ENCODE assay signal across 1 cellular context in genomic region chr16:23597003-23597756, GRCh38.
TF ChIP-seq lines count a peak whose summit lies in the region.

No MANE protein-coding gene starts in this region.

TF ChIP-seq in K562, 482 proteins besides CTCF, POLR2A, EP300 and RAD21 (continued from another document and continues in another):
- TF ChIP-seq, protein P1, sequence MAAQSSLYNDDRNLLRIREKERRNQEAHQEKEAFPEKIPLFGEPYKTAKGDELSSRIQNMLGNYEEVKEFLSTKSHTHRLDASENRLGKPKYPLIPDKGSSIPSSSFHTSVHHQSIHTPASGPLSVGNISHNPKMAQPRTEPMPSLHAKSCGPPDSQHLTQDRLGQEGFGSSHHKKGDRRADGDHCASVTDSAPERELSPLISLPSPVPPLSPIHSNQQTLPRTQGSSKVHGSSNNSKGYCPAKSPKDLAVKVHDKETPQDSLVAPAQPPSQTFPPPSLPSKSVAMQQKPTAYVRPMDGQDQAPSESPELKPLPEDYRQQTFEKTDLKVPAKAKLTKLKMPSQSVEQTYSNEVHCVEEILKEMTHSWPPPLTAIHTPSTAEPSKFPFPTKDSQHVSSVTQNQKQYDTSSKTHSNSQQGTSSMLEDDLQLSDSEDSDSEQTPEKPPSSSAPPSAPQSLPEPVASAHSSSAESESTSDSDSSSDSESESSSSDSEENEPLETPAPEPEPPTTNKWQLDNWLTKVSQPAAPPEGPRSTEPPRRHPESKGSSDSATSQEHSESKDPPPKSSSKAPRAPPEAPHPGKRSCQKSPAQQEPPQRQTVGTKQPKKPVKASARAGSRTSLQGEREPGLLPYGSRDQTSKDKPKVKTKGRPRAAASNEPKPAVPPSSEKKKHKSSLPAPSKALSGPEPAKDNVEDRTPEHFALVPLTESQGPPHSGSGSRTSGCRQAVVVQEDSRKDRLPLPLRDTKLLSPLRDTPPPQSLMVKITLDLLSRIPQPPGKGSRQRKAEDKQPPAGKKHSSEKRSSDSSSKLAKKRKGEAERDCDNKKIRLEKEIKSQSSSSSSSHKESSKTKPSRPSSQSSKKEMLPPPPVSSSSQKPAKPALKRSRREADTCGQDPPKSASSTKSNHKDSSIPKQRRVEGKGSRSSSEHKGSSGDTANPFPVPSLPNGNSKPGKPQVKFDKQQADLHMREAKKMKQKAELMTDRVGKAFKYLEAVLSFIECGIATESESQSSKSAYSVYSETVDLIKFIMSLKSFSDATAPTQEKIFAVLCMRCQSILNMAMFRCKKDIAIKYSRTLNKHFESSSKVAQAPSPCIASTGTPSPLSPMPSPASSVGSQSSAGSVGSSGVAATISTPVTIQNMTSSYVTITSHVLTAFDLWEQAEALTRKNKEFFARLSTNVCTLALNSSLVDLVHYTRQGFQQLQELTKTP (IDR thresholded peaks at IDR 0.05; ENCODE audit: low read depth in 1 of 2, partially characterized antibody in 2 of 2): peak; percentile 70 to 76
- TF ChIP-seq HNRNPUL1 (IDR thresholded peaks at IDR 0.05; ENCODE audit: low read length): no peak
- TF ChIP-seq SP1 (CRISPR knock-in tag; IDR thresholded peaks at IDR 0.05): peak; percentile 31; the same call in 1 of the 2 replicates
- TF ChIP-seq EZH2 (IDR thresholded peaks at IDR 0.05; ENCODE audit: borderline replicate concordance, low read depth, low read length): no peak
- TF ChIP-seq ZBTB1 (CRISPR knock-in tag; IDR thresholded peaks at IDR 0.05; ENCODE audit: borderline replicate concordance, low read depth): no peak
- no peak for TF ChIP-seq CEBPG (CRISPR knock-in tag; IDR thresholded peaks at IDR 0.05)
- TF ChIP-seq CEBPG (tag; conservative IDR thresholded peaks at IDR 0.05 in 1 of 2, IDR thresholded peaks at IDR 0.05 in 1 of 2): peak in 1 of 2 experiments; percentile 39; a peak in 2 of 4 replicates
- no peak for TF ChIP-seq FOXP4 (CRISPR knock-in tag; IDR thresholded peaks at IDR 0.05; ENCODE audit: borderline replicate concordance)
- peak; percentile 95 for TF ChIP-seq FOXJ2 (tag; IDR thresholded peaks at IDR 0.05)
- peak; percentile 100 for TF ChIP-seq ZNF766 (CRISPR knock-in tag; conservative IDR thresholded peaks at IDR 0.05)
- peak; percentile 98 for TF ChIP-seq HIVEP1 (CRISPR knock-in tag; IDR thresholded peaks at IDR 0.05)
- peak; percentile 100 for TF ChIP-seq ZNF589 (CRISPR knock-in tag; IDR thresholded peaks at IDR 0.05; ENCODE audit: low read depth)
- peak; percentile 100 for TF ChIP-seq DIDO1 (tag; IDR thresholded peaks at IDR 0.05; ENCODE audit: low read depth)
- TF ChIP-seq POLR2B (IDR thresholded peaks at IDR 0.05; ENCODE audit: low read depth, partially characterized antibody): peak; percentile 12
- peak; percentile 99 for TF ChIP-seq ZNF449 (CRISPR knock-in tag; IDR thresholded peaks at IDR 0.05)
- no peak for TF ChIP-seq MBD2 (IDR thresholded peaks at IDR 0.05; ENCODE audit: borderline replicate concordance, low read depth)
- peak; percentile 100 for TF ChIP-seq ZNF592 (IDR thresholded peaks at IDR 0.05)
- no peak for TF ChIP-seq PHF8 (IDR thresholded peaks at IDR 0.05; ENCODE audit: borderline replicate concordance, low read length)
- TF ChIP-seq, protein P2, sequence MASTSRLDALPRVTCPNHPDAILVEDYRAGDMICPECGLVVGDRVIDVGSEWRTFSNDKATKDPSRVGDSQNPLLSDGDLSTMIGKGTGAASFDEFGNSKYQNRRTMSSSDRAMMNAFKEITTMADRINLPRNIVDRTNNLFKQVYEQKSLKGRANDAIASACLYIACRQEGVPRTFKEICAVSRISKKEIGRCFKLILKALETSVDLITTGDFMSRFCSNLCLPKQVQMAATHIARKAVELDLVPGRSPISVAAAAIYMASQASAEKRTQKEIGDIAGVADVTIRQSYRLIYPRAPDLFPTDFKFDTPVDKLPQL (IDR thresholded peaks at IDR 0.05; ENCODE audit: extremely low read depth, insufficient read length): no peak
- TF ChIP-seq, protein P3, sequence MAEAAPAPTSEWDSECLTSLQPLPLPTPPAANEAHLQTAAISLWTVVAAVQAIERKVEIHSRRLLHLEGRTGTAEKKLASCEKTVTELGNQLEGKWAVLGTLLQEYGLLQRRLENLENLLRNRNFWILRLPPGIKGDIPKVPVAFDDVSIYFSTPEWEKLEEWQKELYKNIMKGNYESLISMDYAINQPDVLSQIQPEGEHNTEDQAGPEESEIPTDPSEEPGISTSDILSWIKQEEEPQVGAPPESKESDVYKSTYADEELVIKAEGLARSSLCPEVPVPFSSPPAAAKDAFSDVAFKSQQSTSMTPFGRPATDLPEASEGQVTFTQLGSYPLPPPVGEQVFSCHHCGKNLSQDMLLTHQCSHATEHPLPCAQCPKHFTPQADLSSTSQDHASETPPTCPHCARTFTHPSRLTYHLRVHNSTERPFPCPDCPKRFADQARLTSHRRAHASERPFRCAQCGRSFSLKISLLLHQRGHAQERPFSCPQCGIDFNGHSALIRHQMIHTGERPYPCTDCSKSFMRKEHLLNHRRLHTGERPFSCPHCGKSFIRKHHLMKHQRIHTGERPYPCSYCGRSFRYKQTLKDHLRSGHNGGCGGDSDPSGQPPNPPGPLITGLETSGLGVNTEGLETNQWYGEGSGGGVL (CRISPR knock-in tag; IDR thresholded peaks at IDR 0.05): peak; percentile 97
- no peak for TF ChIP-seq SAFB2 (IDR thresholded peaks at IDR 0.05; ENCODE audit: borderline replicate concordance, low read depth, low read length, severe bottlenecking)
- TF ChIP-seq TCF15 (CRISPR knock-in tag; IDR thresholded peaks at IDR 0.05): peak; percentile 98
- TF ChIP-seq, protein P4, sequence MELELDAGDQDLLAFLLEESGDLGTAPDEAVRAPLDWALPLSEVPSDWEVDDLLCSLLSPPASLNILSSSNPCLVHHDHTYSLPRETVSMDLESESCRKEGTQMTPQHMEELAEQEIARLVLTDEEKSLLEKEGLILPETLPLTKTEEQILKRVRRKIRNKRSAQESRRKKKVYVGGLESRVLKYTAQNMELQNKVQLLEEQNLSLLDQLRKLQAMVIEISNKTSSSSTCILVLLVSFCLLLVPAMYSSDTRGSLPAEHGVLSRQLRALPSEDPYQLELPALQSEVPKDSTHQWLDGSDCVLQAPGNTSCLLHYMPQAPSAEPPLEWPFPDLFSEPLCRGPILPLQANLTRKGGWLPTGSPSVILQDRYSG (tag; conservative IDR thresholded peaks at IDR 0.05; ENCODE audit: low read depth): peak; percentile 100
- peak; percentile 99 for TF ChIP-seq NFXL1 (CRISPR knock-in tag; IDR thresholded peaks at IDR 0.05)
- TF ChIP-seq JUNB (CRISPR knock-in tag; conservative IDR thresholded peaks at IDR 0.05): peak; percentile 72; the same call in 1 of the 2 replicates
- peak in 1 of 2 experiments; percentile 46; a peak in 1 of 4 replicates for TF ChIP-seq ZNF318 (IDR thresholded peaks at IDR 0.05; ENCODE audit: borderline replicate concordance in 1 of 2, low read depth in 1 of 2)
